In genomic region chr20:64078934-64079272, GRCh38 we compare ENCODE assay signal across 9 cellular contexts. TPM values are rescaled to one million over a fixed set of nuclear protein-coding genes. Genes with fewer than 3 reads are reported as not detected.
A peak's percentile ranks its signal among the peaks of the same experiment; 100 is the strongest.
DNase-seq lines count a peak whose midpoint lies in the region; TF ChIP-seq lines count a peak whose summit lies in the region.
"Had no signal": no experiment of that assay in that cellular context is flagged by ENCODE, and none has a peak within 500 bp of the region (broad histone marks: within the 10 kb centered on the region; RNA-seq: fewer than 3 reads in every experiment).

No MANE protein-coding gene starts in this region.

- H2AFZ ChIP-seq in SU-DHL-6 (ENCODE audit: low read depth, low read length, severe bottlenecking): no peak overlapping the region

- no peaks in the 10 kb centered on the region; the same call in 1 of the 2 replicates for H3K27me3 ChIP-seq in GM06990 (replicated peaks; ENCODE audit: control insufficient read depth, insufficient read depth, low read length)
- no peaks in the 10 kb centered on the region for H3K27me3 ChIP-seq in SU-DHL-6 (ENCODE audit: low read length)

- peak overlapping the region; percentile 87 for H3K4me2 ChIP-seq in SU-DHL-6 (ENCODE audit: low read depth, low read length, poor library complexity, severe bottlenecking)

- H3K9me2 ChIP-seq in SU-DHL-6 (replicated peaks; ENCODE audit: insufficient read depth, low read length): no peaks in the 10 kb centered on the region

- no peaks in the 10 kb centered on the region for H3K9me3 ChIP-seq in SU-DHL-6 (ENCODE audit: insufficient read depth, low read length)

- H3K27ac ChIP-seq in SU-DHL-6 (ENCODE audit: low read depth, low read length): peak overlapping the region; percentile 95

- peaks cover 36% of the 10 kb centered on the region for H3F3A ChIP-seq in SU-DHL-6 (ENCODE audit: insufficient read depth)

- peak overlapping the region; percentile 84 for H3K4me3 ChIP-seq in GM06990 (replicated peaks; ENCODE audit: low read depth, low read length)
- H3K4me3 ChIP-seq in SU-DHL-6 (ENCODE audit: insufficient read depth, low read length, poor library complexity, severe bottlenecking): peak overlapping the region; percentile 68
- peak overlapping the region; percentile 69 for H3K4me3 ChIP-seq in fibroblast of pulmonary artery (replicated peaks; ENCODE audit: low read depth, low read length)
- peak overlapping the region; percentile 57 for H3K4me3 ChIP-seq in retinal pigment epithelial cell (ENCODE audit: low read length)

- peak overlapping the region; percentile 91 for H3K9ac ChIP-seq in SU-DHL-6 (ENCODE audit: low read length)

- TF ChIP-seq CTCF in GM06990 (IDR thresholded peaks at IDR 0.05; ENCODE audit: insufficient read depth, low read length, poor library complexity, severe bottlenecking): no peak
- no peak for TF ChIP-seq CTCF in SU-DHL-6 (IDR thresholded peaks at IDR 0.05; ENCODE audit: insufficient read depth, low read length, poor library complexity, severe bottlenecking)
- no peak for TF ChIP-seq CTCF in fibroblast of pulmonary artery (IDR thresholded peaks at IDR 0.05; ENCODE audit: low read length, missing control alignments)
- TF ChIP-seq CTCF in retinal pigment epithelial cell (conservative IDR thresholded peaks at IDR 0.05; ENCODE audit: low read depth, low read length): no peak

- H3K79me2 ChIP-seq in SU-DHL-6 (ENCODE audit: insufficient read depth, low read length): no peaks in the 10 kb centered on the region

- DNase-seq in GM06990 (ENCODE audit: extremely low read depth, insufficient read length): no peak
- DNase-seq in fibroblast of pulmonary artery (ENCODE audit: low read depth): no peak
- DNase-seq in retinal pigment epithelial cell (ENCODE audit: low read depth): no peak
- no peak for DNase-seq in medulla oblongata (ENCODE audit: extremely low spot score)
- DNase-seq in NCI-H82 treated with DMSO at 0.1 percent for 48 hours (lab: John Stamatoyannopoulos, UW; ENCODE audit: unreplicated experiment): no peak
- no peak for DNase-seq in NCI-H187 treated with DMSO at 0.1 percent for 48 hours (lab: John Stamatoyannopoulos, UW)
- no peak for DNase-seq in dermis blood vessel endothelial cell

- H4K20me1 ChIP-seq in SU-DHL-6 (ENCODE audit: low read depth, low read length): no peaks in the 10 kb centered on the region

- H3K36me3 ChIP-seq in GM06990 (ENCODE audit: control insufficient read depth, insufficient read depth, low read length) (peaks cover 16% of the 10 kb centered on the region), SU-DHL-6 (ENCODE audit: low read length) (no peaks in the 10 kb centered on the region)

RNA-seq across cellular contexts. Expression of gene RGS19, which starts 0.4 kb away (rescaled TPM):
- total RNA-seq in dermis blood vessel endothelial cell: 29.3 and 44.6 TPM in 2 replicates

RNA-seq across cellular contexts. Expression of gene OPRL1, which starts 1.0 kb away (rescaled TPM):
- 3.2 and 5.4 TPM in 2 replicates for total RNA-seq in dermis blood vessel endothelial cell

RNA-seq across cellular contexts. Expression of gene LKAAEAR1, which starts 5.3 kb away (rescaled TPM):
- not detected in 2 replicates for total RNA-seq in dermis blood vessel endothelial cell
- total RNA-seq: pulmonary artery endothelial cell had no signal

RNA-seq across cellular contexts. Expression of gene TCEA2, which starts 15.9 kb away (rescaled TPM):
- 35.8 and 45.9 TPM in 2 replicates for total RNA-seq in dermis blood vessel endothelial cell

RNA-seq across cellular contexts. Expression of gene NPBWR2, which starts 28.5 kb away (rescaled TPM):
- not detected in 2 replicates for total RNA-seq in dermis blood vessel endothelial cell
- total RNA-seq: pulmonary artery endothelial cell had no signal
